Comparison of ENCODE assay signal across 15 cellular contexts in genomic region chr7:98177553-98177952, GRCh38. TPM values are rescaled to one million over a fixed set of nuclear protein-coding genes. Genes with fewer than 3 reads are reported as not detected.
"Had no signal": no experiment of that assay in that cellular context is flagged by ENCODE, and none has a peak within 500 bp of the region (broad histone marks: within the 10 kb centered on the region; RNA-seq: fewer than 3 reads in every experiment).

No MANE protein-coding gene starts in this region.

- H3K27ac ChIP-seq: tibial artery had no signal

- H3K9me3 ChIP-seq: tibial artery had no signal

- ATAC-seq: activated CD8-positive, alpha-beta T cell treated with anti-CD3 and anti-CD28 coated beads, Interleukin-2, amount 10 ng/mL, durations not matched to agents 7 days and 5 days; activated naive CD8-positive, alpha-beta T cell treated with anti-CD3 and anti-CD28 coated beads, Interleukin-2, amount 50 U/mL, for 24 hours; natural killer cell treated with Interleukin-12 subunit alpha and Interleukin-12 subunit beta and Interleukin-15 and Interleukin-18, amount 100 ng/mL, for 72 hours; stimulated activated naive CD8-positive, alpha-beta T cell treated with anti-CD3 and anti-CD28 coated beads, Interleukin-15, amount 100 ng/mL, for 72 hours had no signal

- H3K4me3 ChIP-seq: skin epidermis, tibial artery had no signal

- H3K27me3 ChIP-seq: tibial artery had no signal

- DNase-seq: activated CD8-positive, alpha-beta T cell treated with anti-CD3 and anti-CD28 coated beads, Interleukin-2, amount 10 ng/mL, durations not matched to agents 7 days and 5 days; activated naive CD4-positive, alpha-beta T cell treated with Interleukin-2 at 50 U/mL for 16 hours; activated naive CD8-positive, alpha-beta T cell treated with anti-CD3 and anti-CD28 coated beads, Interleukin-2, amount 50 U/mL, for 24 hours; central memory CD4-positive, alpha-beta T cell; cortex of kidney; effector memory CD4-positive, alpha-beta T cell; kidney glomerular epithelial cell; mammary epithelial cell; stimulated activated CD4-positive, alpha-beta T cell treated with anti-CD3 and anti-CD28 coated beads, Interleukin-4, amount 100 ng/mL, for 4 hours; stimulated activated naive CD8-positive, alpha-beta T cell treated with anti-CD3 and anti-CD28 coated beads, Interleukin-15, amount 100 ng/mL, for 72 hours; T-helper 9 cell; tibial artery had no signal

- FAIRE-seq: astrocyte had no signal

RNA-seq across cellular contexts. Expression of gene BHLHA15, which starts 33.7 kb away (rescaled TPM):
- total RNA-seq: activated CD8-positive, alpha-beta T cell treated with anti-CD3 and anti-CD28 coated beads, Interleukin-2, amount 10 ng/mL, durations not matched to agents 7 days and 5 days had no signal
